Comparison of ENCODE assay signal across 8 cellular contexts in the genomic region with DNA sequence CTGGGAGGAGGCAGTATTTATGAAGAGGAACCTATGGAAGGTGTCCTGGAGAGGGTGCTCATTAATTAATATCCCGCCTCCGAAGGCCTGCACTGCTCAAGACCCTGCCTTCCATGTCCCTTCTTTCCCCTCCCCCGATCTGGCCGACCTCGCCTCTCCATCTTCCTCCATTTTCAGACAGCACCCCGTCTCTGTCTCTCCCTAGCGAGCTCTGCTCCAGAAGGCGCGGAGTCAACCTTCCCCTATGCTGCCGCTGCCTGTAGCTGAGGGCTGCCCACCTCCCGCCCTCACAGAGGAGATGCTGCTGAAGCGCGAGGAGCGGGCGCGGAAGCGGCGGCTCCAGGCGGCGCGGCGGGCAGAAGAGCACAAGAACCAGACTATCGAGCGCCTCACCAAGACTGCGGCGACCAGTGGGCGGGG. TPM values are rescaled to one million over a fixed set of nuclear protein-coding genes. Genes with fewer than 3 reads are reported as not detected.
A peak's percentile ranks its signal among the peaks of the same experiment; 100 is the strongest.
DNase-seq lines count a peak whose midpoint lies in the region; FAIRE-seq and TF ChIP-seq lines count a peak whose summit lies in the region.

No MANE protein-coding gene starts in this region.

- 2% methylated on average over 27 of the region's 27 CpGs for WGBS in ovary, 3 donors

- peak overlapping the region; percentile 68 for H3K9ac ChIP-seq in NT2/D1 (ENCODE audit: insufficient read length, low read depth)
- peak overlapping the region; percentile 6 for H3K9ac ChIP-seq in endothelial cell of umbilical vein (replicated peaks; ENCODE audit: extremely low read depth, insufficient read depth, low read length)

- TF ChIP-seq EP300 in ovary (IDR thresholded peaks at IDR 0.05): no peak

- H3K79me2 ChIP-seq in endothelial cell of umbilical vein (ENCODE audit: control insufficient read depth, insufficient read depth, low read length): peaks cover 2% of the 10 kb centered on the region

- H3K36me3 ChIP-seq in NT2/D1 (ENCODE audit: insufficient read depth, insufficient read length, low read length) (peaks cover 21% of the 10 kb centered on the region), endothelial cell of umbilical vein (ENCODE audit: control insufficient read depth in 2 of 2, extremely low read depth in 1 of 2, insufficient read depth in 2 of 2, low read length in 2 of 2) (peaks cover 0 to 4% of the 10 kb centered on the region in 2 experiments), ovary (no peaks in the 10 kb centered on the region)

- DNase-seq in NT2/D1 (ENCODE audit: low read depth, low spot score) (no peak), endothelial cell of umbilical vein (ENCODE audit: low read depth, low spot score) (peak; percentile 52), ovary (no peak), HPDE6-E6E7 (ENCODE audit: extremely low spot score) (no peak), iPS-NIHi7 (ENCODE audit: extremely low spot score) (no peak), H54 (ENCODE audit: insufficient read length, low spot score) (no peak), NCI-H774 (lab: John Stamatoyannopoulos, UW) (no peak)

- H3K4me3 ChIP-seq in NT2/D1 (ENCODE audit: insufficient read length, low read depth) (peak overlapping the region; percentile 53), endothelial cell of umbilical vein (replicated peaks in 1 of 3; ENCODE audit: insufficient read depth in 1 of 3, low read depth in 1 of 3, low read length in 3 of 3) (peak overlapping the region in 2 of 3 experiments; percentile 40 to 59), ovary (peak overlapping the region; percentile 54)

- CTCF ChIA-PET in endothelial cell of umbilical vein (lab: Charles Lee): interaction anchor here (0.9 to 2.3 kb wide), 3 partner anchors 11 to 24 kb away, joined by 3 to 7 read pairs (median 3); no protein-coding TSS in a partner anchor

- no peak for TF ChIP-seq CTCF in endothelial cell of umbilical vein (IDR thresholded peaks at IDR 0.05; ENCODE audit: extremely low read depth in 1 of 2, insufficient read depth in 1 of 2, low read depth in 1 of 2, low read length in 2 of 2)
- no peak for TF ChIP-seq CTCF in ovary (IDR thresholded peaks at IDR 0.05)

- H2AFZ ChIP-seq in endothelial cell of umbilical vein (ENCODE audit: low read depth, low read length): peak overlapping the region; percentile 59

- no peak overlapping the region for H3K27ac ChIP-seq in endothelial cell of umbilical vein (ENCODE audit: insufficient read depth, low read depth, low read length)
- H3K27ac ChIP-seq in ovary: peak overlapping the region; percentile 81 to 85

- H3K9me3 ChIP-seq in NT2/D1 (ENCODE audit: insufficient read depth, low read length) (no peaks in the 10 kb centered on the region), endothelial cell of umbilical vein (replicated peaks; ENCODE audit: control insufficient read depth, insufficient read depth, low read length) (no peaks in the 10 kb centered on the region), ovary (no peaks in the 10 kb centered on the region)

- no peaks in the 10 kb centered on the region for H4K20me1 ChIP-seq in endothelial cell of umbilical vein (replicated peaks; ENCODE audit: control insufficient read depth, extremely low read depth, insufficient read depth, low read length)

- dilution Hi-C loops in endothelial cell of umbilical vein (cut with MboI; ENCODE audit: extremely low pct_ligation_motif_present, low sequenced_read_pairs): no loop called here

- H3K9me1 ChIP-seq in endothelial cell of umbilical vein (replicated peaks; ENCODE audit: control insufficient read depth, extremely low read depth, insufficient read depth, low read length): no peaks in the 10 kb centered on the region

- no TSS peak for BruUV-seq in endothelial cell of umbilical vein (replicated peaks; lab: Mats Ljungman, UMichigan)

- TF ChIP-seq POLR2A in GM19099 (IDR thresholded peaks at IDR 0.05; ENCODE audit: extremely low read depth, insufficient read length, low read depth): peak; percentile 46
- no peak for TF ChIP-seq POLR2A in endothelial cell of umbilical vein (IDR thresholded peaks at IDR 0.05; ENCODE audit: low read depth, low read length)
- no peak for TF ChIP-seq POLR2A in ovary (IDR thresholded peaks at IDR 0.05)
- no peak for TF ChIP-seq POLR2A in H54 (IDR thresholded peaks at IDR 0.05; ENCODE audit: low read depth, low read length)

- intact Hi-C loops in endothelial cell of umbilical vein (cut with micrococcal nuclease) (no loop called here), ovary (cut with DNase I) (no loop called here)

- POLR2A ChIA-PET in endothelial cell of umbilical vein (lab: Charles Lee): no interaction called here

- no peaks in the 10 kb centered on the region for H3K27me3 ChIP-seq in NT2/D1 (ENCODE audit: insufficient read depth, insufficient read length)
- H3K27me3 ChIP-seq in endothelial cell of umbilical vein (ENCODE audit: control insufficient read depth in 2 of 2, insufficient read depth in 2 of 2, low read length in 2 of 2): peaks cover 0 to 4% of the 10 kb centered on the region in 2 experiments
- H3K27me3 ChIP-seq in ovary: no peaks in the 10 kb centered on the region

- H3K4me1 ChIP-seq in NT2/D1 (ENCODE audit: insufficient read depth, insufficient read length): no peaks in the 10 kb centered on the region
- peaks cover 22% of the 10 kb centered on the region for H3K4me1 ChIP-seq in endothelial cell of umbilical vein (ENCODE audit: control insufficient read depth, extremely low read depth, insufficient read depth, low read length)
- H3K4me1 ChIP-seq in ovary (ENCODE audit: insufficient read depth): peaks cover 9% of the 10 kb centered on the region

- no peak for FAIRE-seq in endothelial cell of umbilical vein (lab: Jason Lieb, UNC)
- FAIRE-seq in H54 (lab: Jason Lieb, UNC): no peak

- H3K4me2 ChIP-seq in endothelial cell of umbilical vein (ENCODE audit: insufficient read depth, low read length): peak overlapping the region; percentile 58

TF ChIP-seq in endothelial cell of umbilical vein, 7 proteins besides CTCF, POLR2A, EP300 and RAD21 (continues in another document):
- TF ChIP-seq EZH2 (IDR thresholded peaks at IDR 0.05; ENCODE audit: borderline replicate concordance, low read depth, low read length, severe bottlenecking): no peak

RNA-seq across cellular contexts. Expression of a gene that starts 1.1 kb away (rescaled TPM):
- total RNA-seq in endothelial cell of umbilical vein (44.5 and 50.5 TPM in 2 replicates), ovary (10 to 100 TPM; 61.9 to 93.8 (median 73.3) TPM)
- polyA plus RNA-seq in endothelial cell of umbilical vein (209 and 241 TPM in 2 replicates), ovary (100 to 1,000 TPM in 1 of 2 donors, 10 to 100 TPM in 1; 52.4 to 114 TPM)
- polyA plus RNA-seq in endothelial cell of umbilical vein (2011; cell fraction: cytosol; rRNA removed): 78.7 and 98.5 TPM in 2 replicates
- polyA plus RNA-seq in endothelial cell of umbilical vein (2011; cell fraction: nucleus; rRNA removed): 387 and 441 TPM in 2 replicates
- polyA plus RNA-seq in endothelial cell of umbilical vein (2012): 46.1 and 63.9 TPM in 2 replicates
- polyA minus RNA-seq in endothelial cell of umbilical vein: 61.2 and 74.1 TPM in 2 replicates
- 6.1 TPM for polyA minus RNA-seq in endothelial cell of umbilical vein (2011; cell fraction: cytosol; rRNA and poly(A)+ RNA removed)
- 35.9 and 40.9 TPM in 2 replicates for polyA minus RNA-seq in endothelial cell of umbilical vein (2011; cell fraction: nucleus; rRNA and poly(A)+ RNA removed)

RNA-seq across cellular contexts. Expression of a gene that starts 2.3 kb away (rescaled TPM):
- total RNA-seq in endothelial cell of umbilical vein: 24.2 and 28.1 TPM in 2 replicates
- 14.1 and 15.1 TPM in 2 replicates for polyA plus RNA-seq in endothelial cell of umbilical vein
- 11.3 and 12.3 TPM in 2 replicates for polyA plus RNA-seq in endothelial cell of umbilical vein (2011; cell fraction: cytosol; rRNA removed)
- polyA plus RNA-seq in endothelial cell of umbilical vein (2011; cell fraction: nucleus; rRNA removed): 81.4 and 115 TPM in 2 replicates
- 22.6 and 30.5 TPM in 2 replicates for polyA plus RNA-seq in endothelial cell of umbilical vein (2012)
- 4.9 and 9.0 TPM in 2 replicates for polyA minus RNA-seq in endothelial cell of umbilical vein
- 4.9 TPM for polyA minus RNA-seq in endothelial cell of umbilical vein (2011; cell fraction: cytosol; rRNA and poly(A)+ RNA removed)
- polyA minus RNA-seq in endothelial cell of umbilical vein (2011; cell fraction: nucleus; rRNA and poly(A)+ RNA removed): 9.3 and 15.2 TPM in 2 replicates
- total RNA-seq in ovary: 10 to 100 TPM in 6 of 7 donors, 1 to 10 TPM in 1; 9.4 to 60.9 (median 49.6) TPM
- polyA plus RNA-seq in ovary: 10 to 100 TPM; 45.1 to 48.6 TPM

RNA-seq across cellular contexts. Expression of a gene that starts 8.0 kb away (rescaled TPM):
- total RNA-seq in endothelial cell of umbilical vein (78.3 and 79.9 TPM in 2 replicates), ovary (10 to 100 TPM; 26.3 to 38.6 (median 36.0) TPM)
- polyA plus RNA-seq in endothelial cell of umbilical vein (75.9 and 88.0 TPM in 2 replicates), ovary (10 to 100 TPM; 20.4 to 24.6 TPM)
- 55.2 and 66.1 TPM in 2 replicates for polyA plus RNA-seq in endothelial cell of umbilical vein (2011; cell fraction: cytosol; rRNA removed)
- 126 and 135 TPM in 2 replicates for polyA plus RNA-seq in endothelial cell of umbilical vein (2011; cell fraction: nucleus; rRNA removed)
- polyA plus RNA-seq in endothelial cell of umbilical vein (2012): 56.8 and 64.6 TPM in 2 replicates
- 75.0 and 84.3 TPM in 2 replicates for polyA minus RNA-seq in endothelial cell of umbilical vein
- polyA minus RNA-seq in endothelial cell of umbilical vein (2011; cell fraction: cytosol; rRNA and poly(A)+ RNA removed): 36.4 TPM
- polyA minus RNA-seq in endothelial cell of umbilical vein (2011; cell fraction: nucleus; rRNA and poly(A)+ RNA removed): 28.1 and 29.0 TPM in 2 replicates

RNA-seq across cellular contexts. Expression of a gene that starts 15.3 kb away (rescaled TPM):
- 69.7 and 70.4 TPM in 2 replicates for total RNA-seq in endothelial cell of umbilical vein
- 68.7 and 107 TPM in 2 replicates for polyA plus RNA-seq in endothelial cell of umbilical vein
- polyA plus RNA-seq in endothelial cell of umbilical vein (2011; cell fraction: cytosol; rRNA removed): 43.8 and 71.4 TPM in 2 replicates
- polyA plus RNA-seq in endothelial cell of umbilical vein (2011; cell fraction: nucleus; rRNA removed): 36.0 and 44.2 TPM in 2 replicates
- 45.7 and 85.9 TPM in 2 replicates for polyA plus RNA-seq in endothelial cell of umbilical vein (2012)
- polyA minus RNA-seq in endothelial cell of umbilical vein: 19.4 and 34.0 TPM in 2 replicates
- 32.4 TPM for polyA minus RNA-seq in endothelial cell of umbilical vein (2011; cell fraction: cytosol; rRNA and poly(A)+ RNA removed)
- polyA minus RNA-seq in endothelial cell of umbilical vein (2011; cell fraction: nucleus; rRNA and poly(A)+ RNA removed): 13.2 and 20.1 TPM in 2 replicates
- total RNA-seq in ovary: 100 to 1,000 TPM in 1 of 7 donors, 10 to 100 TPM in 6; 21.9 to 105 (median 85.1) TPM
- 10 to 100 TPM; 13.1 to 60.1 TPM for polyA plus RNA-seq in ovary

RNA-seq across cellular contexts. Expression of a gene that starts 15.4 kb away (rescaled TPM):
- total RNA-seq in endothelial cell of umbilical vein: 19.8 and 20.0 TPM in 2 replicates
- 20.7 and 27.5 TPM in 2 replicates for polyA plus RNA-seq in endothelial cell of umbilical vein
- 11.3 and 13.3 TPM in 2 replicates for polyA plus RNA-seq in endothelial cell of umbilical vein (2011; cell fraction: cytosol; rRNA removed)
- 51.6 and 64.1 TPM in 2 replicates for polyA plus RNA-seq in endothelial cell of umbilical vein (2011; cell fraction: nucleus; rRNA removed)
- polyA plus RNA-seq in endothelial cell of umbilical vein (2012): 7.1 and 11.5 TPM in 2 replicates
- 28.3 and 29.1 TPM in 2 replicates for polyA minus RNA-seq in endothelial cell of umbilical vein
- 4.0 TPM for polyA minus RNA-seq in endothelial cell of umbilical vein (2011; cell fraction: cytosol; rRNA and poly(A)+ RNA removed)
- 14.6 and 21.6 TPM in 2 replicates for polyA minus RNA-seq in endothelial cell of umbilical vein (2011; cell fraction: nucleus; rRNA and poly(A)+ RNA removed)
- total RNA-seq in ovary: 10 to 100 TPM in 5 of 7 donors, 1 to 10 TPM in 2; 1.6 to 30.9 (median 12.2) TPM
- polyA plus RNA-seq in ovary: 1 to 10 TPM; 8.6 TPM
